Comparison of ENCODE assay signal across 16 cellular contexts in the genomic region with DNA sequence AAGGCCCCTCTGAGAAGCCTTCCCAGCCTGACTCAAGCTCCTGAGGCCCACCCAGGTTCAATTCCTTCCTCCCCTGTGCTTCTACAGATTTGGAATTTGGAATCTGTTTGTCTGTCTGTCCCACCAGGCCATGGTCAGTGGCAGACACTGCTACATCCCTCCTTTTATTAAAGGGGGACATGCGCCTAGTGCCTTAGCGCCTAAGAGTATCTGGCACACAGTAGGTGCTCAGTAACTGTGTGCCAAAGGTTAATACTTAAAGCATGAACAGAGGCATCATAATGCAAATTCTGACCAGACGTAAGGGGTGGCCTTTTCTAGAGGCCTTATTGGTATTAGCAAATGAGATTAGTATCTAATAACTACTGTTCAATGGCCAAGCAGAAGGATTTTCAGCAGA. TPM values are rescaled to one million over a fixed set of nuclear protein-coding genes. Genes with fewer than 3 reads are reported as not detected.
DNase-seq lines count a peak whose midpoint lies in the region; ATAC-seq and TF ChIP-seq lines count a peak whose summit lies in the region.
"Had no signal": no experiment of that assay in that cellular context is flagged by ENCODE, and none has a peak within 500 bp of the region (broad histone marks: within the 10 kb centered on the region; RNA-seq: fewer than 3 reads in every experiment).

No MANE protein-coding gene starts in this region.

- intact Hi-C loops in activated CD4-positive, alpha-beta T cell treated with anti-CD3 and anti-CD28 coated beads, Interleukin-2, amount 10 ng/mL, durations not matched to agents 24 days and 14 days (cut with micrococcal nuclease), result no loop called here
- intact Hi-C loops in IMR-90 (cut with micrococcal nuclease) (loop anchor here (5.0 kb wide), 1 partner anchor 50 kb away; the partner anchor contains the start of gene AHCYL1), colonic mucosa (cut with DNase I) (no loop called here)

- H3K27ac ChIP-seq in IMR-90 (ENCODE audit: insufficient read depth, low read length) (no peak overlapping the region), colonic mucosa (peak overlapping the region; percentile 73), neural progenitor cell (no peak overlapping the region)

- H3K9me1 ChIP-seq in IMR-90 (ENCODE audit: insufficient read depth, low read length), result peaks cover 17% of the 10 kb centered on the region

- no peak for TF ChIP-seq POLR2A in IMR-90 (IDR thresholded peaks at IDR 0.05; ENCODE audit: low read depth, low read length)

- POLR2A ChIA-PET in IMR-90 (lab: Charles Lee; ENCODE audit: unreplicated experiment), result no interaction called here
- POLR2A ChIA-PET in activated CD4-positive, alpha-beta T cell treated with anti-CD3 and anti-CD28 coated beads, Interleukin-2, amount 10 ng/mL, durations not matched to agents 7 days and 5 days (lab: Charles Lee), result no interaction called here

- H2AK5ac ChIP-seq in IMR-90 (ENCODE audit: low read depth, low read length), result no peak overlapping the region; the same call in 1 of the 2 replicates

- no peak overlapping the region for H2BK5ac ChIP-seq in IMR-90 (ENCODE audit: low read depth, low read length, poor library complexity, severe bottlenecking)

- peaks cover 28% of the 10 kb centered on the region for H3K36me3 ChIP-seq in IMR-90 (ENCODE audit: control insufficient read depth, insufficient read depth, low read length)
- no peaks in the 10 kb centered on the region for H3K36me3 ChIP-seq in colonic mucosa
- no peaks in the 10 kb centered on the region for H3K36me3 ChIP-seq in neural progenitor cell

- in situ Hi-C loops in IMR-90 (cut with MboI; ENCODE audit: low sequenced_read_pairs), result no loop called here

- 0 out of 3 replicates have a peak overlapping the region, but pooled peaks have one; percentile 10 for H2BK15ac ChIP-seq in IMR-90 (ENCODE audit: low read depth, low read length)

- H3F3A ChIP-seq in neural progenitor cell (ENCODE audit: low read depth), result peaks cover 21% of the 10 kb centered on the region

- H3K9me3 ChIP-seq in IMR-90 (ENCODE audit: control insufficient read depth, insufficient read depth, low read length) (no peaks in the 10 kb centered on the region), colonic mucosa (no peaks in the 10 kb centered on the region), neural progenitor cell (ENCODE audit: low read depth) (peaks cover under 1% of the 10 kb centered on the region)

- no peak for DNase-seq in activated CD4-positive, alpha-beta T cell treated with anti-CD3 and anti-CD28 coated beads, Interleukin-2, amount 10 ng/mL, durations not matched to agents 24 days and 14 days
- DNase-seq in activated CD4-positive, alpha-beta T cell treated with anti-CD3 and anti-CD28 coated beads, Interleukin-2, amount 50 U/mL, for 4 hours, result no peak
- DNase-seq in IMR-90, result no peak
- DNase-seq in colonic mucosa, result peak; percentile 12
- DNase-seq in neural progenitor cell (ENCODE audit: low spot score), result no peak
- DNase-seq in activated effector memory CD4-positive, alpha-beta T cell treated with anti-CD3 and anti-CD28 coated beads, Interleukin-2, amount 50 U/mL, for 16 hours, result no peak
- no peak for DNase-seq in NCI-H2029 treated with DMSO at 0.1 percent for 48 hours (lab: John Stamatoyannopoulos, UW)
- no peak for DNase-seq in activated CD4-positive, alpha-beta T cell treated with anti-CD3 and anti-CD28 coated beads, Interleukin-2, amount 10 ng/mL, durations not matched to agents 7 days and 5 days
- DNase-seq: 8988T; CD8-positive, alpha-beta memory T cell; DMS79 treated with DMSO at 0.1 percent for 48 hours; H9; NCI-H1105; NCI-H1694 treated with DMSO at 0.1 percent for 48 hours; NCI-H226; NCI-H524 treated with DMSO at 0.1 percent for 48 hours had no signal

- H3K4me1 Mint-ChIP-seq in activated CD4-positive, alpha-beta T cell treated with anti-CD3 and anti-CD28 coated beads, Interleukin-2, amount 10 ng/mL, durations not matched to agents 24 days and 14 days, result peaks cover 11% of the 10 kb centered on the region
- peaks cover 30% of the 10 kb centered on the region for H3K4me1 Mint-ChIP-seq in neural progenitor cell
- H3K4me1 Mint-ChIP-seq in activated CD4-positive, alpha-beta T cell treated with anti-CD3 and anti-CD28 coated beads, Interleukin-2, amount 10 ng/mL, durations not matched to agents 7 days and 5 days, result peaks cover 6% of the 10 kb centered on the region

- H4K20me1 ChIP-seq in IMR-90 (ENCODE audit: insufficient read depth, low read length) (peaks cover 7% of the 10 kb centered on the region; the same call in 1 of the 2 replicates), neural progenitor cell (ENCODE audit: low read depth) (no peaks in the 10 kb centered on the region)

- no peak overlapping the region for H2BK20ac ChIP-seq in IMR-90 (ENCODE audit: low read depth, low read length)

- peaks cover 10% of the 10 kb centered on the region for H3K9me3 Mint-ChIP-seq in activated CD4-positive, alpha-beta T cell treated with anti-CD3 and anti-CD28 coated beads, Interleukin-2, amount 10 ng/mL, durations not matched to agents 24 days and 14 days
- peaks cover 18% of the 10 kb centered on the region for H3K9me3 Mint-ChIP-seq in neural progenitor cell
- H3K9me3 Mint-ChIP-seq in activated CD4-positive, alpha-beta T cell treated with anti-CD3 and anti-CD28 coated beads, Interleukin-2, amount 10 ng/mL, durations not matched to agents 7 days and 5 days, result peaks cover 7% of the 10 kb centered on the region

- BruUV-seq in IMR-90 (replicated peaks; lab: Mats Ljungman, UMichigan), result no TSS peak

- no peak overlapping the region for H3K4me2 ChIP-seq in IMR-90 (ENCODE audit: low read depth, low read length)
- H3K4me2 ChIP-seq in neural progenitor cell, result no peak overlapping the region

- H3K4ac ChIP-seq in IMR-90 (ENCODE audit: low read depth, low read length), result no peak overlapping the region

- no peak overlapping the region for H3K56ac ChIP-seq in IMR-90 (ENCODE audit: extremely low read depth, insufficient read depth, low read length)

- H3K14ac ChIP-seq in IMR-90 (replicated peaks; ENCODE audit: low read depth, low read length), result no peak overlapping the region

- CTCF ChIA-PET in IMR-90 (lab: Yijun Ruan, JAX), result interaction anchor here (0.8 kb wide), 1 partner anchor 15 kb away, joined by 4 read pairs; no protein-coding TSS in a partner anchor
- CTCF ChIA-PET in activated CD4-positive, alpha-beta T cell treated with anti-CD3 and anti-CD28 coated beads, Interleukin-2, amount 10 ng/mL, durations not matched to agents 7 days and 5 days (lab: Charles Lee), result interaction anchor here (0.8 to 1.3 kb wide), 3 partner anchors 8 to 35 kb away, joined by 3 read pairs; no protein-coding TSS in a partner anchor

- TF ChIP-seq CTCF in IMR-90 (conservative IDR thresholded peaks at IDR 0.05; ENCODE audit: low read depth, low read length) (no peak), colonic mucosa (IDR thresholded peaks at IDR 0.05) (no peak), neural progenitor cell (IDR thresholded peaks at IDR 0.05) (no peak)

- H3K79me1 ChIP-seq in IMR-90 (ENCODE audit: low read depth in 1 of 2, low read length in 2 of 2), result peaks cover 0 to 23% of the 10 kb centered on the region in 2 experiments; a peak in 2 of 4 replicates

- H4K5ac ChIP-seq in IMR-90 (ENCODE audit: low read depth, low read length), result no peak overlapping the region

- H3K27me3 ChIP-seq in IMR-90 (ENCODE audit: control insufficient read depth, insufficient read depth, low read length) (no peaks in the 10 kb centered on the region), colonic mucosa (no peaks in the 10 kb centered on the region), neural progenitor cell (no peaks in the 10 kb centered on the region)

- H3K79me2 ChIP-seq in neural progenitor cell (ENCODE audit: low read depth), result no peaks in the 10 kb centered on the region

- ATAC-seq in IMR-90 (ENCODE audit: low read depth), result no peak

- WGBS in IMR-90 (ENCODE audit: extremely low coverage in 2 of 2, insufficient read length in 1 of 2), 2 experiments, result 90% methylated on average over 2 of the region's 3 CpGs; no CpG with 5 or more reads in 1 of the 2 experiments

- H3K4me1 ChIP-seq in IMR-90 (ENCODE audit: control insufficient read depth, insufficient read depth, low read length) (peaks cover 23% of the 10 kb centered on the region), colonic mucosa (peaks cover 18% of the 10 kb centered on the region), neural progenitor cell (peaks cover 26% of the 10 kb centered on the region)

- H4K91ac ChIP-seq in IMR-90 (ENCODE audit: insufficient read depth, low read depth, low read length), result no peak overlapping the region

- peaks cover 30% of the 10 kb centered on the region for H3K36me3 Mint-ChIP-seq in activated CD4-positive, alpha-beta T cell treated with anti-CD3 and anti-CD28 coated beads, Interleukin-2, amount 10 ng/mL, durations not matched to agents 24 days and 14 days (ENCODE audit: low read depth)
- peaks cover 4% of the 10 kb centered on the region for H3K36me3 Mint-ChIP-seq in neural progenitor cell
- peaks cover 12% of the 10 kb centered on the region for H3K36me3 Mint-ChIP-seq in activated CD4-positive, alpha-beta T cell treated with anti-CD3 and anti-CD28 coated beads, Interleukin-2, amount 10 ng/mL, durations not matched to agents 7 days and 5 days (ENCODE audit: low read depth)

- H2AK9ac ChIP-seq in IMR-90 (replicated peaks; ENCODE audit: low read depth, low read length, poor library complexity), result no peak overlapping the region

- TF ChIP-seq RAD21 in IMR-90 (IDR thresholded peaks at IDR 0.05; ENCODE audit: low read length), result no peak

- no peak overlapping the region for H3K23ac ChIP-seq in IMR-90 (ENCODE audit: low read depth, low read length)

- H3K27me3 Mint-ChIP-seq in activated CD4-positive, alpha-beta T cell treated with anti-CD3 and anti-CD28 coated beads, Interleukin-2, amount 10 ng/mL, durations not matched to agents 24 days and 14 days, result peaks cover 3% of the 10 kb centered on the region
- peaks cover 9% of the 10 kb centered on the region for H3K27me3 Mint-ChIP-seq in neural progenitor cell (ENCODE audit: insufficient read depth, low read depth)
- H3K27me3 Mint-ChIP-seq in activated CD4-positive, alpha-beta T cell treated with anti-CD3 and anti-CD28 coated beads, Interleukin-2, amount 10 ng/mL, durations not matched to agents 7 days and 5 days, result peaks cover 5% of the 10 kb centered on the region

- H2BK120ac ChIP-seq in IMR-90 (ENCODE audit: low read depth, low read length), result no peak overlapping the region

- no peak overlapping the region for H3K9ac ChIP-seq in IMR-90 (ENCODE audit: low read depth, low read length)
- H3K9ac ChIP-seq in colonic mucosa (ENCODE audit: low read depth in 2 of 2, low read length in 2 of 2), result no peak overlapping the region
- no peak overlapping the region for H3K9ac ChIP-seq in neural progenitor cell

- H2AFZ ChIP-seq in IMR-90 (replicated peaks; ENCODE audit: low read length, poor library complexity) (no peak overlapping the region), neural progenitor cell (replicated peaks) (no peak overlapping the region)

- dilution Hi-C loops in IMR-90 (cut with HindIII; ENCODE audit: low sequenced_read_pairs, unreplicated experiment), result no loop called here

- no peak overlapping the region for H4K8ac ChIP-seq in IMR-90 (ENCODE audit: low read depth in 2 of 2, low read length in 2 of 2)

- H3K4me3 ChIP-seq in IMR-90 (ENCODE audit: insufficient read depth, low read depth, low read length) (no peak overlapping the region), colonic mucosa (no peak overlapping the region), neural progenitor cell (no peak overlapping the region)

- H3K18ac ChIP-seq in IMR-90 (ENCODE audit: low read depth, low read length), result no peak overlapping the region

- peak overlapping the region; percentile 56 for H3K27ac Mint-ChIP-seq in activated CD4-positive, alpha-beta T cell treated with anti-CD3 and anti-CD28 coated beads, Interleukin-2, amount 10 ng/mL, durations not matched to agents 24 days and 14 days
- H3K27ac Mint-ChIP-seq in neural progenitor cell, result peak overlapping the region; percentile 83
- no peak overlapping the region for H3K27ac Mint-ChIP-seq in activated CD4-positive, alpha-beta T cell treated with anti-CD3 and anti-CD28 coated beads, Interleukin-2, amount 10 ng/mL, durations not matched to agents 7 days and 5 days

- H3K4me3 Mint-ChIP-seq in activated CD4-positive, alpha-beta T cell treated with anti-CD3 and anti-CD28 coated beads, Interleukin-2, amount 10 ng/mL, durations not matched to agents 24 days and 14 days, result no peak overlapping the region
- H3K4me3 Mint-ChIP-seq in neural progenitor cell, result no peak overlapping the region
- no peak overlapping the region for H3K4me3 Mint-ChIP-seq in activated CD4-positive, alpha-beta T cell treated with anti-CD3 and anti-CD28 coated beads, Interleukin-2, amount 10 ng/mL, durations not matched to agents 7 days and 5 days
- H3K4me3 Mint-ChIP-seq: CD8-positive, alpha-beta memory T cell; H9 had no signal

RNA-seq across cellular contexts. Expression of gene CSF1, which starts 21.6 kb away (rescaled TPM):
- total RNA-seq in activated CD4-positive, alpha-beta T cell treated with anti-CD3 and anti-CD28 coated beads, Interleukin-2, amount 10 ng/mL, durations not matched to agents 24 days and 14 days, result 190 and 193 TPM in 2 replicates
- total RNA-seq in IMR-90 (2012; rRNA removed) (9.4 and 14.3 TPM in 2 replicates), colonic mucosa (10 to 100 TPM; 14.1 to 18.1 TPM), neural progenitor cell (ENCODE audit: low replicate concordance) (2.7 and 5.0 TPM in 2 replicates)
- 22.0 and 25.6 TPM in 2 replicates for polyA plus RNA-seq in IMR-90 (2012; rRNA removed)
- 19.2 and 30.9 TPM in 2 replicates for polyA plus RNA-seq in IMR-90 (2012; cell fraction: cytosol; rRNA removed)
- 26.9 and 32.7 TPM in 2 replicates for polyA plus RNA-seq in IMR-90 (2012; cell fraction: nucleus; rRNA removed; ENCODE audit: low replicate concordance)
- total RNA-seq in activated CD4-positive, alpha-beta T cell treated with anti-CD3 and anti-CD28 coated beads, Interleukin-2, amount 10 ng/mL, durations not matched to agents 7 days and 5 days, result 10 to 100 TPM; 39.5 to 42.4 TPM

RNA-seq across cellular contexts. Expression of gene AHCYL1, which starts 52.3 kb away (rescaled TPM):
- 67.1 and 75.3 TPM in 2 replicates for total RNA-seq in activated CD4-positive, alpha-beta T cell treated with anti-CD3 and anti-CD28 coated beads, Interleukin-2, amount 10 ng/mL, durations not matched to agents 24 days and 14 days
- total RNA-seq in IMR-90 (2012; rRNA removed), result 73.9 and 76.0 TPM in 2 replicates
- polyA plus RNA-seq in IMR-90 (2012; rRNA removed), result 63.9 and 75.1 TPM in 2 replicates
- polyA plus RNA-seq in IMR-90 (2012; cell fraction: cytosol; rRNA removed), result 25.3 and 33.6 TPM in 2 replicates
- 45.6 and 132 TPM in 2 replicates for polyA plus RNA-seq in IMR-90 (2012; cell fraction: nucleus; rRNA removed; ENCODE audit: low replicate concordance)
- total RNA-seq in colonic mucosa, result 100 to 1,000 TPM; 108 to 115 TPM
- 62.5 and 65.5 TPM in 2 replicates for total RNA-seq in neural progenitor cell (ENCODE audit: low replicate concordance)
- 10 to 100 TPM; 50.4 to 50.9 TPM for total RNA-seq in activated CD4-positive, alpha-beta T cell treated with anti-CD3 and anti-CD28 coated beads, Interleukin-2, amount 10 ng/mL, durations not matched to agents 7 days and 5 days
